Comparison of ENCODE assay signal across 23 cellular contexts in genomic region chr12:6818246-6819006, GRCh38. TPM values are rescaled to one million over a fixed set of nuclear protein-coding genes. Genes with fewer than 3 reads are reported as not detected.
DNase-seq lines count a peak whose midpoint lies in the region; ATAC-seq and TF ChIP-seq lines count a peak whose summit lies in the region.
"Had no signal": no experiment of that assay in that cellular context is flagged by ENCODE, and none has a peak within 500 bp of the region (broad histone marks: within the 10 kb centered on the region; RNA-seq: fewer than 3 reads in every experiment).

No MANE protein-coding gene starts in this region.

- peaks cover 77% of the 10 kb centered on the region for H3K4me1 Mint-ChIP-seq in nephron progenitor cell

- H3K4me1 ChIP-seq in iPS-18a (ENCODE audit: control insufficient read depth, low read depth, low read length) = peaks cover 26% of the 10 kb centered on the region
- H3K4me1 ChIP-seq: psoas muscle, uterus had no signal

- H3K27ac Mint-ChIP-seq in nephron progenitor cell = peak overlapping the region; percentile 80
- H3K27ac Mint-ChIP-seq: activated CD4-positive, alpha-beta T cell treated with anti-CD3 and anti-CD28 coated beads, Interleukin-2, amount 10 ng/mL, durations not matched to agents 24 days and 14 days had no signal

- H3K36me3 Mint-ChIP-seq in nephron progenitor cell (ENCODE audit: low read depth) = no peaks in the 10 kb centered on the region
- H3K36me3 Mint-ChIP-seq: immature natural killer cell had no signal

- peaks cover 10% of the 10 kb centered on the region for H3K27me3 Mint-ChIP-seq in nephron progenitor cell (ENCODE audit: low read depth, poor library complexity)

- no peaks in the 10 kb centered on the region for H3K27me3 ChIP-seq in iPS-18a (ENCODE audit: control insufficient read depth, insufficient read depth, low read length)

- H3K9me3 Mint-ChIP-seq in nephron progenitor cell = no peaks in the 10 kb centered on the region
- H3K9me3 Mint-ChIP-seq: activated CD4-positive, alpha-beta T cell treated with anti-CD3 and anti-CD28 coated beads, Interleukin-2, amount 10 ng/mL, durations not matched to agents 24 days and 14 days; immature natural killer cell had no signal

- no peak overlapping the region for H3K27ac ChIP-seq in iPS-18a (ENCODE audit: low read length)
- H3K27ac ChIP-seq: C4-2B, esophagus muscularis mucosa, KMS-11, psoas muscle, uterus had no signal

- H3K4me3 ChIP-seq in iPS-18a (ENCODE audit: low read length) = peak overlapping the region; percentile 28
- H3K4me3 ChIP-seq: esophagus muscularis mucosa, lung, psoas muscle, uterus had no signal

- ATAC-seq in HG03378 (IDR thresholded peaks at IDR 0.05; ENCODE audit: unreplicated experiment) = no peak
- ATAC-seq: psoas muscle had no signal

- H3K9ac ChIP-seq in iPS-18a (ENCODE audit: low read length) = no peak overlapping the region
- H3K9ac ChIP-seq: KMS-11 had no signal

- DNase-seq in ELF-1 (ENCODE audit: low read depth, low spot score) = peak; percentile 25
- DNase-seq in RPMI8226 = peak; percentile 26
- peak; percentile 39 for DNase-seq in nephron progenitor cell
- DNase-seq in NCI-H1417 treated with DMSO at 0.1 percent for 48 hours (lab: John Stamatoyannopoulos, UW) = no peak
- DNase-seq in AG08395 (ENCODE audit: low spot score) = no peak
- DNase-seq in dermis blood vessel endothelial cell = no peak
- DNase-seq: activated CD4-positive, alpha-beta T cell treated with anti-CD3 and anti-CD28 coated beads, Interleukin-2, amount 10 ng/mL, durations not matched to agents 24 days and 14 days; activated T-cell treated with anti-CD3 and anti-CD28 coated beads for 4 hours; central memory CD4-positive, alpha-beta T cell; effector CD4-positive, alpha-beta T cell; GDM1; HCEC 1CT; immature natural killer cell; NCI-H2029; NCI-H510A; psoas muscle; uterus had no signal

- TF ChIP-seq CTCF in nephron progenitor cell (IDR thresholded peaks at IDR 0.05) = no peak

- no peaks in the 10 kb centered on the region for H3K36me3 ChIP-seq in iPS-18a (ENCODE audit: control insufficient read depth, low read depth, low read length)
- H3K36me3 ChIP-seq: esophagus muscularis mucosa, uterus had no signal

- no peaks in the 10 kb centered on the region for H3K9me3 ChIP-seq in iPS-18a (ENCODE audit: control insufficient read depth, low read depth, low read length)
- H3K9me3 ChIP-seq: esophagus muscularis mucosa, psoas muscle, uterus had no signal

- H3K4me3 Mint-ChIP-seq in nephron progenitor cell = peak overlapping the region; percentile 22
- H3K4me3 Mint-ChIP-seq: activated CD4-positive, alpha-beta T cell treated with anti-CD3 and anti-CD28 coated beads, Interleukin-2, amount 10 ng/mL, durations not matched to agents 24 days and 14 days; immature natural killer cell had no signal

RNA-seq across cellular contexts. Expression of gene GPR162, which starts 3.2 kb away (rescaled TPM):
- 0.93 and 1.9 TPM in 2 replicates for total RNA-seq in dermis blood vessel endothelial cell

RNA-seq across cellular contexts. Expression of gene P3H3, which starts 9.8 kb away (rescaled TPM):
- total RNA-seq in dermis blood vessel endothelial cell = 18.8 and 22.1 TPM in 2 replicates

RNA-seq across cellular contexts. Expression of gene GNB3, which starts 22.3 kb away (rescaled TPM):
- 0.28 and 1.0 TPM in 2 replicates for total RNA-seq in dermis blood vessel endothelial cell

RNA-seq across cellular contexts. Expression of gene CD4, which starts 29.1 kb away (rescaled TPM):
- not detected in 2 replicates for total RNA-seq in dermis blood vessel endothelial cell

RNA-seq across cellular contexts. Expression of gene CDCA3, which starts 32.7 kb away (rescaled TPM):
- total RNA-seq in dermis blood vessel endothelial cell = 5.6 and 24.0 TPM in 2 replicates

Comparison
In these comparisons a context has a peak if more than half of its experiments do, and no peak if none do; other contexts are left out.
1. DNase-seq: peak in ELF-1 (single experiment), RPMI8226 (single experiment) and nephron progenitor cell (single experiment); none in NCI-H1417 treated with DMSO at 0.1 percent for 48 hours (single experiment), AG08395 (single experiment) and dermis blood vessel endothelial cell (single experiment).